12 cellular contexts compared by ENCODE assay signal in genomic region chrX:17361620-17362019, GRCh38. TPM values are rescaled to one million over a fixed set of nuclear protein-coding genes. Genes with fewer than 3 reads are reported as not detected.
A peak's percentile ranks its signal among the peaks of the same experiment; 100 is the strongest.
DNase-seq lines count a peak whose midpoint lies in the region; ATAC-seq and TF ChIP-seq lines count a peak whose summit lies in the region.
"Had no signal": no experiment of that assay in that cellular context is flagged by ENCODE, and none has a peak within 500 bp of the region (broad histone marks: within the 10 kb centered on the region; RNA-seq: fewer than 3 reads in every experiment).

No MANE protein-coding gene starts in this region.

- no peak for ATAC-seq in left lung

- H3K9me3 ChIP-seq in left lung: no peaks in the 10 kb centered on the region

- no peak overlapping the region for H3K4me3 Mint-ChIP-seq in activated naive CD8-positive, alpha-beta T cell treated with anti-CD3 and anti-CD28 coated beads for 36 hours
- no peak overlapping the region for H3K4me3 Mint-ChIP-seq in neural crest cell
- H3K4me3 Mint-ChIP-seq: B cell; natural killer cell treated with Interleukin-12 subunit alpha and Interleukin-12 subunit beta and Interleukin-15 and Interleukin-18, amount 100 ng/mL, for 72 hours had no signal

- intact Hi-C loops in left lung (cut with DNase I): no loop called here

- no peaks in the 10 kb centered on the region for H3K4me1 ChIP-seq in left lung

- no peak overlapping the region for H3K27ac ChIP-seq in left lung

- H3K27me3 ChIP-seq in left lung: no peaks in the 10 kb centered on the region

- no peaks in the 10 kb centered on the region for H3K36me3 Mint-ChIP-seq in activated naive CD8-positive, alpha-beta T cell treated with anti-CD3 and anti-CD28 coated beads for 36 hours
- no peaks in the 10 kb centered on the region for H3K36me3 Mint-ChIP-seq in neural crest cell (ENCODE audit: low read depth)
- H3K36me3 Mint-ChIP-seq: natural killer cell treated with Interleukin-12 subunit alpha and Interleukin-12 subunit beta and Interleukin-15 and Interleukin-18, amount 100 ng/mL, for 72 hours had no signal

- H3K9me3 Mint-ChIP-seq in activated naive CD8-positive, alpha-beta T cell treated with anti-CD3 and anti-CD28 coated beads for 36 hours: no peaks in the 10 kb centered on the region
- H3K9me3 Mint-ChIP-seq in neural crest cell: peaks cover 7% of the 10 kb centered on the region

- H3K36me3 ChIP-seq in left lung: no peaks in the 10 kb centered on the region

- peaks cover 17% of the 10 kb centered on the region for H3K27me3 Mint-ChIP-seq in activated naive CD8-positive, alpha-beta T cell treated with anti-CD3 and anti-CD28 coated beads for 36 hours
- no peaks in the 10 kb centered on the region for H3K27me3 Mint-ChIP-seq in neural crest cell (ENCODE audit: low read depth)
- H3K27me3 Mint-ChIP-seq: B cell had no signal

- peak; percentile 49 for TF ChIP-seq CTCF in HFF-Myc (IDR thresholded peaks at IDR 0.05; ENCODE audit: low read depth, low read length, missing control alignments)
- peak; percentile 57 for TF ChIP-seq CTCF in neural crest cell (conservative IDR thresholded peaks at IDR 0.05)
- TF ChIP-seq CTCF in left lung (IDR thresholded peaks at IDR 0.05): no peak

- H3K4me3 ChIP-seq in HFF-Myc (replicated peaks; ENCODE audit: low read depth, low read length): no peak overlapping the region
- H3K4me3 ChIP-seq in left lung: no peak overlapping the region

- no peak overlapping the region for H3K27ac Mint-ChIP-seq in activated naive CD8-positive, alpha-beta T cell treated with anti-CD3 and anti-CD28 coated beads for 36 hours
- no peak overlapping the region for H3K27ac Mint-ChIP-seq in neural crest cell (ENCODE audit: unreplicated experiment)
- H3K27ac Mint-ChIP-seq: B cell; natural killer cell treated with Interleukin-12 subunit alpha and Interleukin-12 subunit beta and Interleukin-15 and Interleukin-18, amount 100 ng/mL, for 72 hours had no signal

- DNase-seq in NCI-H345 (lab: John Stamatoyannopoulos, UW) (peak; percentile 12), NCI-H345 treated with DMSO at 0.1 percent for 48 hours (lab: John Stamatoyannopoulos, UW; ENCODE audit: unreplicated experiment) (no peak), HFF-Myc (ENCODE audit: extremely low read depth, low read depth) (no peak), neural crest cell (ENCODE audit: low read depth, low spot score) (peak; percentile 38), putamen (ENCODE audit: low spot score) (no peak), left lung (no peak), MV-4-11 (lab: John Stamatoyannopoulos, UW) (no peak)
- DNase-seq in activated naive CD8-positive, alpha-beta T cell treated with anti-CD3 and anti-CD28 coated beads for 36 hours: peak; percentile 2
- DNase-seq: caudate nucleus, head of caudate nucleus had no signal

- H3K4me1 Mint-ChIP-seq in activated naive CD8-positive, alpha-beta T cell treated with anti-CD3 and anti-CD28 coated beads for 36 hours: peaks cover 4% of the 10 kb centered on the region
- H3K4me1 Mint-ChIP-seq in neural crest cell: peaks cover 6% of the 10 kb centered on the region
- H3K4me1 Mint-ChIP-seq: B cell had no signal

RNA-seq across cellular contexts. Expression of gene NHS, which starts 13.4 kb away (rescaled TPM):
- 10 to 100 TPM; 25.6 to 25.8 TPM for total RNA-seq in activated naive CD8-positive, alpha-beta T cell treated with anti-CD3 and anti-CD28 coated beads for 36 hours
- 10.7 TPM in 2 replicates for total RNA-seq in neural crest cell
- 1 to 10 TPM; 1.4 to 2.0 TPM for total RNA-seq in left lung
- total RNA-seq: B cell had no signal

Comparison
In these comparisons a context has a peak if more than half of its experiments do, and no peak if none do; other contexts are left out.
1. DNase-seq: peak in NCI-H345 (single experiment), activated naive CD8-positive, alpha-beta T cell treated with anti-CD3 and anti-CD28 coated beads for 36 hours (single experiment) and neural crest cell (single experiment); none in NCI-H345 treated with DMSO at 0.1 percent for 48 hours (single experiment), HFF-Myc (single experiment), putamen (single experiment), left lung (0 of 2) and MV-4-11 (single experiment).
2. CTCF ChIP-seq: peak in HFF-Myc (single experiment) and neural crest cell (single experiment); none in left lung (0 of 2).